ENCODE assay signal across 20 cellular contexts in the genomic region with DNA sequence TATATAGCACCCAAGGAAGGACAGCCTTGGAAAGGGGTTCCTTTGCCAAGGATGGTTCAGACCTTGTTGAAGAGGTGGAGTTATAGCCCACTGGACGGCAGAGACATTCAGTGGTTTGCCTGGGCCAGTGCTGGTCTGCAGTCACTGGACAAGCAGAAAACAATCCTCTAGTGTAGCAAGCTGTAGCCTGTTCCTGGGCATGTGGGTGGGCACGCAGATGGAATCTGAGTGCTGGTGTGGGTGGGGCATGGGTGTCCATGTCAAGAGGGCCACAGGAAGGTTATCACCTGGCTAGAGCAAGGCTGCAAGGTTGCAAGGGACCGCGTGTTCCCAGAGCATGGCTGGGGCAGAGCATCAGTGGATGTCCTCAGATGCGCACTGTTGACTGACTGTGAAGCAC.
DNase-seq lines count a peak whose midpoint lies in the region; ATAC-seq, FAIRE-seq and TF ChIP-seq lines count a peak whose summit lies in the region.
"Had no signal": no experiment of that assay in that cellular context is flagged by ENCODE, and none has a peak within 500 bp of the region (broad histone marks: within the 10 kb centered on the region; RNA-seq: fewer than 3 reads in every experiment).

No MANE protein-coding gene starts in this region.

- no peak overlapping the region for H2AFZ ChIP-seq in H1 (ENCODE audit: low read length)
- H2AFZ ChIP-seq: GM23248 had no signal

- peaks cover 44% of the 10 kb centered on the region for H3K27me3 Mint-ChIP-seq in chondrocyte (ENCODE audit: low read depth)

- no peak overlapping the region for H2BK5ac ChIP-seq in H1 (ENCODE audit: low read depth, low read length)

- no peak overlapping the region for H3K18ac ChIP-seq in H1 (ENCODE audit: extremely low read depth, low read length)

- FAIRE-seq in H1 (lab: Jason Lieb, UNC), result no peak
- FAIRE-seq: GM12891, GM19239 had no signal

- POLR2A ChIA-PET in H1 (lab: Charles Lee; ENCODE audit: partially characterized antibody), result interaction anchor here (1.2 kb wide), 1 partner anchor 9 kb away, joined by 3 read pairs; no protein-coding TSS in a partner anchor

- CTCF ChIA-PET in H1 (lab: Charles Lee; ENCODE audit: partially characterized antibody), result interaction anchor here (1.2 to 1.3 kb wide), 2 partner anchors 9 to 222 kb away, joined by 4 to 5 read pairs; no protein-coding TSS in a partner anchor

- H3K9me3 ChIP-seq in H1 (ENCODE audit: insufficient read depth in 2 of 2, low read depth in 1 of 2, low read length in 1 of 2), result no peaks in the 10 kb centered on the region

- no peak for ATAC-seq in Right ventricle myocardium inferior
- ATAC-seq: HCT116 had no signal

- in situ Hi-C loops in GM13976 (cut with MboI; ENCODE audit: low sequenced_read_pairs, unreplicated experiment), result no loop called here

- H4K5ac ChIP-seq in H1 (ENCODE audit: insufficient read length, low read depth, low read length), result no peak overlapping the region

- H3K4ac ChIP-seq in H1 (replicated peaks; ENCODE audit: insufficient read length, low read depth, low read length), result no peak overlapping the region

- H3K27ac Mint-ChIP-seq in chondrocyte (ENCODE audit: unreplicated experiment), result no peak overlapping the region
- H3K27ac Mint-ChIP-seq: CD4-positive, alpha-beta memory T cell; H9 had no signal

- H2BK20ac ChIP-seq in H1 (ENCODE audit: low read length), result no peak overlapping the region

- no peak overlapping the region for H3K4me3 ChIP-seq in H1 (ENCODE audit: extremely low read depth in 1 of 4, insufficient read depth in 2 of 4, low read depth in 3 of 4, low read length in 4 of 4)
- H3K4me3 ChIP-seq: GM23248 had no signal

- H2BK15ac ChIP-seq in H1 (ENCODE audit: low read length), result no peak overlapping the region

- H3K23ac ChIP-seq in H1 (ENCODE audit: insufficient read length), result no peak overlapping the region

- H3K4me2 ChIP-seq in H1 (ENCODE audit: insufficient read depth in 1 of 2, low read depth in 2 of 2, low read length in 2 of 2), result no peak overlapping the region

- 77% methylated on average over 5 of the region's 5 CpGs; no CpG with 5 or more reads in 1 of the 2 experiments for WGBS in H1 (ENCODE audit: extremely low coverage in 1 of 2, insufficient coverage in 1 of 2, insufficient read length in 1 of 2, insufficient replicate concordance in 2 of 2, low coverage in 1 of 2, low lambda C conversion rate in 2 of 2, missing lambda C conversion rate in 1 of 2), 2 experiments

- no peak overlapping the region for H2BK120ac ChIP-seq in H1 (replicated peaks; ENCODE audit: low read depth, low read length)

- TF ChIP-seq EP300 in H1 (IDR thresholded peaks at IDR 0.05; ENCODE audit: borderline replicate concordance in 1 of 2, low read depth in 2 of 2, low read length in 2 of 2), result no peak

- no peak overlapping the region for H4K91ac ChIP-seq in H1 (replicated peaks; ENCODE audit: insufficient read length, low read length)

- no peaks in the 10 kb centered on the region for H3K79me2 ChIP-seq in H1 (ENCODE audit: control insufficient read depth in 1 of 2, insufficient read depth in 2 of 2, low read length in 2 of 2)

- no peak overlapping the region for H2AK5ac ChIP-seq in H1 (ENCODE audit: low read depth, low read length)

- H3K9ac ChIP-seq in H1 (replicated peaks in 1 of 4; ENCODE audit: extremely low read depth in 1 of 4, low read depth in 3 of 4, low read length in 3 of 4), result no peak overlapping the region
- H3K9ac ChIP-seq: GM23248 had no signal

- H4K8ac ChIP-seq in H1 (ENCODE audit: extremely low read depth, insufficient read depth, low read length), result no peak overlapping the region

- no peak overlapping the region for H3K4me3 Mint-ChIP-seq in chondrocyte (ENCODE audit: unreplicated experiment)
- H3K4me3 Mint-ChIP-seq: CD4-positive, alpha-beta memory T cell; H9 had no signal

- no peak overlapping the region for H3K56ac ChIP-seq in H1 (replicated peaks; ENCODE audit: insufficient read length, low read depth, low read length)

- peak overlapping the region; percentile 35; the same call in 1 of the 2 replicates for H2BK12ac ChIP-seq in H1 (ENCODE audit: low read depth, low read length)

- no peaks in the 10 kb centered on the region; the same call in 1 of the 2 replicates for H3K23me2 ChIP-seq in H1 (ENCODE audit: low read depth, low read length)

- peaks cover 0 to 12% (median 4%) of the 10 kb centered on the region in 4 experiments; a peak in 3 of 7 replicates for H3K4me1 ChIP-seq in H1 (replicated peaks in 1 of 4; ENCODE audit: control insufficient read depth in 3 of 4, insufficient read depth in 4 of 4, low read length in 3 of 4)

- peaks cover 0 to 5% (median 0%) of the 10 kb centered on the region in 4 experiments; a peak in 2 of 7 replicates for H3K27me3 ChIP-seq in H1 (replicated peaks in 1 of 4; ENCODE audit: control insufficient read depth in 3 of 4, extremely low read depth in 1 of 4, insufficient read depth in 3 of 4, low read length in 3 of 4)

- no peaks in the 10 kb centered on the region for H3K4me1 Mint-ChIP-seq in chondrocyte (ENCODE audit: low read depth)
- H3K4me1 Mint-ChIP-seq: CD4-positive, alpha-beta memory T cell had no signal

- H3K79me1 ChIP-seq in H1 (ENCODE audit: low read depth, low read length), result no peaks in the 10 kb centered on the region; the same call in 1 of the 2 replicates

- no peaks in the 10 kb centered on the region for H3K9me3 Mint-ChIP-seq in chondrocyte (ENCODE audit: low read depth)
- H3K9me3 Mint-ChIP-seq: H9 had no signal

- no peak overlapping the region for H3K27ac ChIP-seq in H1 (ENCODE audit: low read depth, low read length)
- H3K27ac ChIP-seq: GM23248 had no signal

- TF ChIP-seq CTCF in H1 (IDR thresholded peaks at IDR 0.05; ENCODE audit: control extremely low read depth in 1 of 3, insufficient read depth in 1 of 3, low read depth in 1 of 3, low read length in 3 of 3) (no peak), GM13976 (IDR thresholded peaks at IDR 0.05; ENCODE audit: borderline replicate concordance, control extremely low read depth, extremely low read depth, insufficient read depth, missing control alignments) (no peak), chondrocyte (IDR thresholded peaks at IDR 0.05) (no peak)

- H3K14ac ChIP-seq in H1 (ENCODE audit: insufficient read length), result no peak overlapping the region

- DNase-seq in cardiac septum (ENCODE audit: low spot score) (peak; percentile 53), Right ventricle myocardium inferior (ENCODE audit: missing footprints) (no peak), H1 (ENCODE audit: low read depth in 1 of 2, low spot score in 2 of 2) (no peak), mesenteric fat pad (ENCODE audit: low spot score) (peak; percentile 67), ureter (ENCODE audit: low spot score) (peak; percentile 15), GM13976 (ENCODE audit: low spot score) (no peak), SHP77 treated with DMSO at 0.1 percent for 48 hours (lab: John Stamatoyannopoulos, UW) (no peak), chondrocyte (ENCODE audit: low spot score) (no peak)
- DNase-seq: C1 segment of cervical spinal cord; Calu3; CD4-positive, alpha-beta memory T cell; COR-L47; DMS53; DMS79 treated with DMSO at 0.1 percent for 48 hours; GF-D8; GM23248; H9 had no signal

- no peaks in the 10 kb centered on the region for H3K36me3 ChIP-seq in H1 (ENCODE audit: control insufficient read depth in 2 of 4, insufficient read depth in 4 of 4, low read length in 3 of 4)

- H4K20me1 ChIP-seq in H1 (replicated peaks in 1 of 2; ENCODE audit: control insufficient read depth in 1 of 2, insufficient read depth in 2 of 2, low read length in 2 of 2), result no peaks in the 10 kb centered on the region

- TF ChIP-seq RAD21 in H1 (IDR thresholded peaks at IDR 0.05 in 1 of 2, conservative IDR thresholded peaks at IDR 0.05 in 1 of 2; ENCODE audit: low read depth in 2 of 2, low read length in 2 of 2), result no peak

- H3K36me3 Mint-ChIP-seq in chondrocyte (ENCODE audit: low read depth), result peaks cover 1% of the 10 kb centered on the region
- H3K36me3 Mint-ChIP-seq: CD4-positive, alpha-beta memory T cell had no signal

- intact Hi-C loops in cardiac septum (cut with DNase I) (no loop called here), Right ventricle myocardium inferior (cut with DNase I) (no loop called here)

- no peak for TF ChIP-seq POLR2A in H1 (IDR thresholded peaks at IDR 0.05; ENCODE audit: control extremely low read depth in 1 of 2, low read depth in 2 of 2, low read length in 2 of 2)

TF ChIP-seq in H1, 55 proteins besides CTCF, POLR2A, EP300 and RAD21 (continues in another document):
- TF ChIP-seq, protein P1, sequence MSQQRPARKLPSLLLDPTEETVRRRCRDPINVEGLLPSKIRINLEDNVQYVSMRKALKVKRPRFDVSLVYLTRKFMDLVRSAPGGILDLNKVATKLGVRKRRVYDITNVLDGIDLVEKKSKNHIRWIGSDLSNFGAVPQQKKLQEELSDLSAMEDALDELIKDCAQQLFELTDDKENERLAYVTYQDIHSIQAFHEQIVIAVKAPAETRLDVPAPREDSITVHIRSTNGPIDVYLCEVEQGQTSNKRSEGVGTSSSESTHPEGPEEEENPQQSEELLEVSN (IDR thresholded peaks at IDR 0.05), result no peak
- TF ChIP-seq TAF1 (IDR thresholded peaks at IDR 0.05; ENCODE audit: low read depth, low read length) (no peak), GABPA (IDR thresholded peaks at IDR 0.05; ENCODE audit: borderline replicate concordance, insufficient read depth, low read length) (no peak), NRF1 (IDR thresholded peaks at IDR 0.05; ENCODE audit: low read depth, low read length) (no peak), SRF (IDR thresholded peaks at IDR 0.05; ENCODE audit: low read depth, low read length) (no peak), CHD2 (IDR thresholded peaks at IDR 0.05; ENCODE audit: low read length) (no peak)
- TF ChIP-seq, protein P2, sequence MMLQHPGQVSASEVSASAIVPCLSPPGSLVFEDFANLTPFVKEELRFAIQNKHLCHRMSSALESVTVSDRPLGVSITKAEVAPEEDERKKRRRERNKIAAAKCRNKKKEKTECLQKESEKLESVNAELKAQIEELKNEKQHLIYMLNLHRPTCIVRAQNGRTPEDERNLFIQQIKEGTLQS (IDR thresholded peaks at IDR 0.05; ENCODE audit: insufficient read depth, low read depth, low read length), result no peak

Comparison
In these comparisons a context has a peak if more than half of its experiments do, and no peak if none do; other contexts are left out.
1. DNase-seq: peak in cardiac septum (single experiment), mesenteric fat pad (single experiment) and ureter (single experiment); none in Right ventricle myocardium inferior (single experiment), H1 (0 of 2), GM13976 (single experiment), SHP77 treated with DMSO at 0.1 percent for 48 hours (single experiment) and chondrocyte (single experiment).